In the genomic region with DNA sequence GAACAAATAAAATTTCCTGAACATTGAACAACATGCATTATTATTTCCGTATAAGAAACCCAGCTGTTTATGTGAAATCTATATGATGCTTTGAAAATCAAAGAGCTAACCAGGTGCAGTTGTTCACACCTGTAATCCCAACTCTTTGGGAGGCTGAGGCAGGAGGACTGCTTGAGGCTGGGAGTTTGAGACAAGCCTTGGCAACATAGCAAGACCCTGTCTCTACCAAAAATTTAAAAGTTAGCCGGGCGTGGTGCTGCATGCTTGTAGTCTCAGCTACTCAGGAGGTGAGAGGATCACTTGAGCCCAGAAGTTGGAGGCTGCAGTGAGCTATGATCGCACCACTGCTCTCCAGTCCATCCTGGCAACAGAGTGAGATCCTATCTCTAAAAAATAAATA, we compare ENCODE assay signal across 1 cellular context.
TF ChIP-seq lines count a peak whose summit lies in the region.

No MANE protein-coding gene starts in this region.

TF ChIP-seq in GM23338, 12 proteins besides CTCF, POLR2A, EP300 and RAD21 (continued from another document):
- TF ChIP-seq, protein P1, sequence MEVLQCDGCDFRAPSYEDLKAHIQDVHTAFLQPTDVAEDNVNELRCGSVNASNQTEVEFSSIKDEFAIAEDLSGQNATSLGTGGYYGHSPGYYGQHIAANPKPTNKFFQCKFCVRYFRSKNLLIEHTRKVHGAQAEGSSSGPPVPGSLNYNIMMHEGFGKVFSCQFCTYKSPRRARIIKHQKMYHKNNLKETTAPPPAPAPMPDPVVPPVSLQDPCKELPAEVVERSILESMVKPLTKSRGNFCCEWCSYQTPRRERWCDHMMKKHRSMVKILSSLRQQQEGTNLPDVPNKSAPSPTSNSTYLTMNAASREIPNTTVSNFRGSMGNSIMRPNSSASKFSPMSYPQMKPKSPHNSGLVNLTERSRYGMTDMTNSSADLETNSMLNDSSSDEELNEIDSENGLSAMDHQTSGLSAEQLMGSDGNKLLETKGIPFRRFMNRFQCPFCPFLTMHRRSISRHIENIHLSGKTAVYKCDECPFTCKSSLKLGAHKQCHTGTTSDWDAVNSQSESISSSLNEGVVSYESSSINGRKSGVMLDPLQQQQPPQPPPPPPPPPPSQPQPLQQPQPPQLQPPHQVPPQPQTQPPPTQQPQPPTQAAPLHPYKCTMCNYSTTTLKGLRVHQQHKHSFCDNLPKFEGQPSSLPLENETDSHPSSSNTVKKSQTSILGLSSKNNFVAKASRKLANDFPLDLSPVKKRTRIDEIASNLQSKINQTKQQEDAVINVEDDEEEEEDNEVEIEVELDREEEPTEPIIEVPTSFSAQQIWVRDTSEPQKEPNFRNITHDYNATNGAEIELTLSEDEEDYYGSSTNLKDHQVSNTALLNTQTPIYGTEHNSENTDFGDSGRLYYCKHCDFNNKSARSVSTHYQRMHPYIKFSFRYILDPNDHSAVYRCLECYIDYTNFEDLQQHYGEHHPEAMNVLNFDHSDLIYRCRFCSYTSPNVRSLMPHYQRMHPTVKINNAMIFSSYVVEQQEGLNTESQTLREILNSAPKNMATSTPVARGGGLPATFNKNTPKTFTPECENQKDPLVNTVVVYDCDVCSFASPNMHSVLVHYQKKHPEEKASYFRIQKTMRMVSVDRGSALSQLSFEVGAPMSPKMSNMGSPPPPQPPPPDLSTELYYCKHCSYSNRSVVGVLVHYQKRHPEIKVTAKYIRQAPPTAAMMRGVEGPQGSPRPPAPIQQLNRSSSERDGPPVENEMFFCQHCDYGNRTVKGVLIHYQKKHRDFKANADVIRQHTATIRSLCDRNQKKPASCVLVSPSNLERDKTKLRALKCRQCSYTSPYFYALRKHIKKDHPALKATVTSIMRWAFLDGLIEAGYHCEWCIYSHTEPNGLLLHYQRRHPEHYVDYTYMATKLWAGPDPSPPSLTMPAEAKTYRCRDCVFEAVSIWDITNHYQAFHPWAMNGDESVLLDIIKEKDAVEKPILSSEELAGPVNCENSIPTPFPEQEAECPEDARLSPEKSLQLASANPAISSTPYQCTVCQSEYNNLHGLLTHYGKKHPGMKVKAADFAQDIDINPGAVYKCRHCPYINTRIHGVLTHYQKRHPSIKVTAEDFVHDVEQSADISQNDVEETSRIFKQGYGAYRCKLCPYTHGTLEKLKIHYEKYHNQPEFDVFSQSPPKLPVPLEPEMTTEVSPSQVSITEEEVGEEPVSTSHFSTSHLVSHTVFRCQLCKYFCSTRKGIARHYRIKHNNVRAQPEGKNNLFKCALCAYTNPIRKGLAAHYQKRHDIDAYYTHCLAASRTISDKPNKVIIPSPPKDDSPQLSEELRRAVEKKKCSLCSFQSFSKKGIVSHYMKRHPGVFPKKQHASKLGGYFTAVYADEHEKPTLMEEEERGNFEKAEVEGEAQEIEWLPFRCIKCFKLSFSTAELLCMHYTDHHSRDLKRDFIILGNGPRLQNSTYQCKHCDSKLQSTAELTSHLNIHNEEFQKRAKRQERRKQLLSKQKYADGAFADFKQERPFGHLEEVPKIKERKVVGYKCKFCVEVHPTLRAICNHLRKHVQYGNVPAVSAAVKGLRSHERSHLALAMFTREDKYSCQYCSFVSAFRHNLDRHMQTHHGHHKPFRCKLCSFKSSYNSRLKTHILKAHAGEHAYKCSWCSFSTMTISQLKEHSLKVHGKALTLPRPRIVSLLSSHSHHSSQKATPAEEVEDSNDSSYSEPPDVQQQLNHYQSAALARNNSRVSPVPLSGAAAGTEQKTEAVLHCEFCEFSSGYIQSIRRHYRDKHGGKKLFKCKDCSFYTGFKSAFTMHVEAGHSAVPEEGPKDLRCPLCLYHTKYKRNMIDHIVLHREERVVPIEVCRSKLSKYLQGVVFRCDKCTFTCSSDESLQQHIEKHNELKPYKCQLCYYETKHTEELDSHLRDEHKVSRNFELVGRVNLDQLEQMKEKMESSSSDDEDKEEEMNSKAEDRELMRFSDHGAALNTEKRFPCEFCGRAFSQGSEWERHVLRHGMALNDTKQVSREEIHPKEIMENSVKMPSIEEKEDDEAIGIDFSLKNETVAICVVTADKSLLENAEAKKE (CRISPR knock-in tag; IDR thresholded peaks at IDR 0.05): no peak
- no peak for TF ChIP-seq EZH2phosphoT487 (IDR thresholded peaks at IDR 0.05; ENCODE audit: unreplicated experiment)
- TF ChIP-seq, protein P2, sequence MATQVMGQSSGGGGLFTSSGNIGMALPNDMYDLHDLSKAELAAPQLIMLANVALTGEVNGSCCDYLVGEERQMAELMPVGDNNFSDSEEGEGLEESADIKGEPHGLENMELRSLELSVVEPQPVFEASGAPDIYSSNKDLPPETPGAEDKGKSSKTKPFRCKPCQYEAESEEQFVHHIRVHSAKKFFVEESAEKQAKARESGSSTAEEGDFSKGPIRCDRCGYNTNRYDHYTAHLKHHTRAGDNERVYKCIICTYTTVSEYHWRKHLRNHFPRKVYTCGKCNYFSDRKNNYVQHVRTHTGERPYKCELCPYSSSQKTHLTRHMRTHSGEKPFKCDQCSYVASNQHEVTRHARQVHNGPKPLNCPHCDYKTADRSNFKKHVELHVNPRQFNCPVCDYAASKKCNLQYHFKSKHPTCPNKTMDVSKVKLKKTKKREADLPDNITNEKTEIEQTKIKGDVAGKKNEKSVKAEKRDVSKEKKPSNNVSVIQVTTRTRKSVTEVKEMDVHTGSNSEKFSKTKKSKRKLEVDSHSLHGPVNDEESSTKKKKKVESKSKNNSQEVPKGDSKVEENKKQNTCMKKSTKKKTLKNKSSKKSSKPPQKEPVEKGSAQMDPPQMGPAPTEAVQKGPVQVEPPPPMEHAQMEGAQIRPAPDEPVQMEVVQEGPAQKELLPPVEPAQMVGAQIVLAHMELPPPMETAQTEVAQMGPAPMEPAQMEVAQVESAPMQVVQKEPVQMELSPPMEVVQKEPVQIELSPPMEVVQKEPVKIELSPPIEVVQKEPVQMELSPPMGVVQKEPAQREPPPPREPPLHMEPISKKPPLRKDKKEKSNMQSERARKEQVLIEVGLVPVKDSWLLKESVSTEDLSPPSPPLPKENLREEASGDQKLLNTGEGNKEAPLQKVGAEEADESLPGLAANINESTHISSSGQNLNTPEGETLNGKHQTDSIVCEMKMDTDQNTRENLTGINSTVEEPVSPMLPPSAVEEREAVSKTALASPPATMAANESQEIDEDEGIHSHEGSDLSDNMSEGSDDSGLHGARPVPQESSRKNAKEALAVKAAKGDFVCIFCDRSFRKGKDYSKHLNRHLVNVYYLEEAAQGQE (IDR thresholded peaks at IDR 0.05; ENCODE audit: unreplicated experiment): no peak
- no peak for TF ChIP-seq ZNF114 (CRISPR knock-in tag; IDR thresholded peaks at IDR 0.05)
- no peak for TF ChIP-seq EZH2 (IDR thresholded peaks at IDR 0.05; ENCODE audit: low read depth, unreplicated experiment)
- TF ChIP-seq, protein P3, sequence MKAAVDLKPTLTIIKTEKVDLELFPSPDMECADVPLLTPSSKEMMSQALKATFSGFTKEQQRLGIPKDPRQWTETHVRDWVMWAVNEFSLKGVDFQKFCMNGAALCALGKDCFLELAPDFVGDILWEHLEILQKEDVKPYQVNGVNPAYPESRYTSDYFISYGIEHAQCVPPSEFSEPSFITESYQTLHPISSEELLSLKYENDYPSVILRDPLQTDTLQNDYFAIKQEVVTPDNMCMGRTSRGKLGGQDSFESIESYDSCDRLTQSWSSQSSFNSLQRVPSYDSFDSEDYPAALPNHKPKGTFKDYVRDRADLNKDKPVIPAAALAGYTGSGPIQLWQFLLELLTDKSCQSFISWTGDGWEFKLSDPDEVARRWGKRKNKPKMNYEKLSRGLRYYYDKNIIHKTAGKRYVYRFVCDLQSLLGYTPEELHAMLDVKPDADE (IDR thresholded peaks at IDR 0.05): no peak
- TF ChIP-seq NANOG (IDR thresholded peaks at IDR 0.05; ENCODE audit: borderline replicate concordance): no peak
- TF ChIP-seq POLR2AphosphoS5 (IDR thresholded peaks at IDR 0.05; ENCODE audit: low read depth): no peak
- TF ChIP-seq JUNB (IDR thresholded peaks at IDR 0.05; ENCODE audit: unreplicated experiment): no peak
- no peak for TF ChIP-seq STAT1 (IDR thresholded peaks at IDR 0.05; ENCODE audit: unreplicated experiment)
- no peak for TF ChIP-seq CREB1 (CRISPR knock-in tag; IDR thresholded peaks at IDR 0.05; ENCODE audit: low read depth)
